In genomic region chr22:45240810-45241631, GRCh38 we compare ENCODE assay signal across 8 cellular contexts. TPM values are rescaled to one million over a fixed set of nuclear protein-coding genes. Genes with fewer than 3 reads are reported as not detected.
DNase-seq lines count a peak whose midpoint lies in the region; ATAC-seq and TF ChIP-seq lines count a peak whose summit lies in the region.

Gene KIAA0930, minus strand, starts transcription at chr22:45240894. Its CDS starts 191 bp downstream, at chr22:45240703.

- ATAC-seq in HG03342 (IDR thresholded peaks at IDR 0.05; ENCODE audit: unreplicated experiment) (peak; percentile 58), RWPE2 (ENCODE audit: low read depth) (peak; percentile 41), HG02763 (IDR thresholded peaks at IDR 0.05; ENCODE audit: unreplicated experiment) (no peak)

- H3K27me3 ChIP-seq in GM06990 (replicated peaks; ENCODE audit: control insufficient read depth, insufficient read depth, low read length) (no peaks in the 10 kb centered on the region), RWPE2 (ENCODE audit: insufficient read depth, poor library complexity, severe bottlenecking) (no peaks in the 10 kb centered on the region)

- H3K36me3 Mint-ChIP-seq in nephron (ENCODE audit: low read depth) = peaks cover 5% of the 10 kb centered on the region

- no peaks in the 10 kb centered on the region; the same call in 1 of the 2 replicates for H3K36me3 ChIP-seq in GM06990 (ENCODE audit: control insufficient read depth, insufficient read depth, low read length)
- peaks cover 25% of the 10 kb centered on the region for H3K36me3 ChIP-seq in RWPE2 (ENCODE audit: low read depth)

- H3K9me3 ChIP-seq in RWPE2 (ENCODE audit: severe bottlenecking) = no peaks in the 10 kb centered on the region

- peaks cover 20% of the 10 kb centered on the region for H3K4me1 ChIP-seq in RWPE2 (ENCODE audit: insufficient read depth, poor library complexity, severe bottlenecking)

- peak within 1 kb of the TSS in 2 of 3 experiments; percentile 35 to 39 for H3K27ac Mint-ChIP-seq in nephron

- peaks cover 14% of the 10 kb centered on the region for H3K27me3 Mint-ChIP-seq in nephron (ENCODE audit: low read depth)

- H3K4me1 Mint-ChIP-seq in nephron = peaks cover 22% of the 10 kb centered on the region

- DNase-seq in GM06990 (ENCODE audit: extremely low read depth, insufficient read length) (peak; percentile 77), RWPE2 (ENCODE audit: low spot score) (peak; percentile 81), fibroblast of the aortic adventitia (ENCODE audit: low read depth) (peak; percentile 63)
- peak; percentile 91 for DNase-seq in activated effector memory CD4-positive, alpha-beta T cell treated with anti-CD3 and anti-CD28 coated beads, Interleukin-2, amount 50 U/mL, for 16 hours
- peak; percentile 77 for DNase-seq in stimulated activated naive CD4-positive, alpha-beta T cell treated with Interleukin-2 at 50 U/mL for 16 hours (lab: John Stamatoyannopoulos, UW)

- no peaks in the 10 kb centered on the region for H3K9me3 Mint-ChIP-seq in nephron

- peak within 1 kb of the TSS; percentile 77 for H3K4me3 ChIP-seq in GM06990 (replicated peaks; ENCODE audit: low read depth, low read length)
- peak within 1 kb of the TSS; percentile 52 for H3K4me3 ChIP-seq in RWPE2 (ENCODE audit: severe bottlenecking)
- peak within 1 kb of the TSS; percentile 75 for H3K4me3 ChIP-seq in fibroblast of the aortic adventitia (ENCODE audit: low read depth, low read length)

- TF ChIP-seq CTCF in GM06990 (IDR thresholded peaks at IDR 0.05; ENCODE audit: insufficient read depth, low read length, poor library complexity, severe bottlenecking) (no peak), RWPE2 (IDR thresholded peaks at IDR 0.05; ENCODE audit: poor library complexity, severe bottlenecking) (no peak), fibroblast of the aortic adventitia (IDR thresholded peaks at IDR 0.05; ENCODE audit: insufficient read depth, low read length) (no peak), nephron (IDR thresholded peaks at IDR 0.05; ENCODE audit: unreplicated experiment in 3 of 3) (no peak)

- H3K27ac ChIP-seq in RWPE2 (ENCODE audit: poor library complexity, severe bottlenecking) = peak within 1 kb of the TSS; percentile 40

- peak within 1 kb of the TSS; percentile 90 to 92 (median 91) for H3K4me3 Mint-ChIP-seq in nephron

RNA-seq across cellular contexts. Expression of gene KIAA0930, which starts in this region (rescaled TPM):
- total RNA-seq in fibroblast of the aortic adventitia (ENCODE audit: low replicate concordance) = 36.2 and 36.4 TPM in 2 replicates
